In genomic region chr4:28093071-28093470, GRCh38 we compare ENCODE assay signal across 17 cellular contexts.
DNase-seq lines count a peak whose midpoint lies in the region; TF ChIP-seq lines count a peak whose summit lies in the region.
"Had no signal": no experiment of that assay in that cellular context is flagged by ENCODE, and none has a peak within 500 bp of the region (broad histone marks: within the 10 kb centered on the region; RNA-seq: fewer than 3 reads in every experiment).

No MANE protein-coding gene starts in this region.

- no peak for TF ChIP-seq EP300 in tibial nerve (IDR thresholded peaks at IDR 0.05)

- peak; percentile 12 for DNase-seq in NCI-H146 (lab: John Stamatoyannopoulos, UW)
- no peak for DNase-seq in NCI-H146 treated with DMSO at 0.1 percent for 48 hours (lab: John Stamatoyannopoulos, UW; ENCODE audit: unreplicated experiment)
- DNase-seq in NCI-H2081 treated with DMSO at 0.1 percent for 48 hours (lab: John Stamatoyannopoulos, UW), result peak; percentile 60
- DNase-seq in NCI-H774 (lab: John Stamatoyannopoulos, UW), result peak; percentile 82
- DNase-seq in NCI-H187 treated with DMSO at 0.1 percent for 48 hours (lab: John Stamatoyannopoulos, UW), result no peak
- DNase-seq in head of caudate nucleus, result no peak
- DNase-seq in tibial nerve (ENCODE audit: low spot score in 2 of 2), result no peak
- DNase-seq: MV-4-11, NCI-H1105 treated with DMSO at 0.1 percent for 48 hours, NCI-H2029, NCI-H2171 treated with DMSO at 0.1 percent for 48 hours, NCI-H510A, RPMI8226, SW 1271, T-helper 17 cell had no signal

- 68 to 70% methylated on average over 3 of the region's 3 CpGs for WGBS in tibial nerve, 2 donors

- no peaks in the 10 kb centered on the region for H3K36me3 ChIP-seq in tibial nerve

- no peaks in the 10 kb centered on the region for H3K27me3 ChIP-seq in tibial nerve

- no peaks in the 10 kb centered on the region for H3K4me1 ChIP-seq in tibial nerve

- peaks cover 0 to 5% (median 0%) of the 10 kb centered on the region in 4 donors for H3K9me3 ChIP-seq in tibial nerve

- TF ChIP-seq CTCF in tibial nerve (IDR thresholded peaks at IDR 0.05), result no peak

- intact Hi-C loops in head of caudate nucleus (cut with DNase I), result no loop called here

- TF ChIP-seq POLR2A in tibial nerve (IDR thresholded peaks at IDR 0.05), result no peak

- no peak overlapping the region for H3K4me3 ChIP-seq in tibial nerve
- H3K4me3 ChIP-seq: PC-9, SK-N-MC had no signal

- H3K27ac ChIP-seq in tibial nerve, result no peak overlapping the region
- H3K27ac ChIP-seq: PC-9, SK-N-MC had no signal

Comparison
In these comparisons a context has a peak if more than half of its experiments do, and no peak if none do; other contexts are left out.
1. DNase-seq: peak in NCI-H146 (single experiment), NCI-H2081 treated with DMSO at 0.1 percent for 48 hours (single experiment) and NCI-H774 (single experiment); none in NCI-H146 treated with DMSO at 0.1 percent for 48 hours (single experiment), NCI-H187 treated with DMSO at 0.1 percent for 48 hours (single experiment), head of caudate nucleus (0 of 42) and tibial nerve (0 of 2).